ENCODE assay signal across 15 cellular contexts in the genomic region with DNA sequence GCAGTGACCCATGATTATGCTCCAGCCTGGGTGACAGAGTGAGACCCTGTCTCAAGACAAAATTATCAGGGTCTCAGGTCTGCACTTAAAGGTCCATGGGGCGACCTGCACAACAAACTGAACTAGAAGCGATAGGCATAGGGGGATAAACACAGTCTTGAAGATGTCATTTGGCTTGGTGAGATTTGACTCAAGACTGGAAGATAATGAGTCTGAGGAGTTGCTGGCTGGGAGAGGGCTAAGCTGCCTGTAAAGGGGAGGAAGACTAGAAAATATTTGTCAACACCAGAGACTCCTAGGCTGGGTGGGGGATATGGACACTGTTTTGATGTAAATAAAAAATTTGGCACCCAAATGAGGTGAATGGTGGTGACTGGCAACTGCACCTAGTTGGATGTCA. TPM values are rescaled to one million over a fixed set of nuclear protein-coding genes. Genes with fewer than 3 reads are reported as not detected.
DNase-seq lines count a peak whose midpoint lies in the region; ATAC-seq and TF ChIP-seq lines count a peak whose summit lies in the region.
"Had no signal": no experiment of that assay in that cellular context is flagged by ENCODE, and none has a peak within 500 bp of the region (broad histone marks: within the 10 kb centered on the region; RNA-seq: fewer than 3 reads in every experiment).

No MANE protein-coding gene starts in this region.

- H3K9me3 ChIP-seq in DOHH2 (ENCODE audit: control insufficient read depth, insufficient read depth, low read length) (no peaks in the 10 kb centered on the region), psoas muscle (no peaks in the 10 kb centered on the region), esophagus squamous epithelium (no peaks in the 10 kb centered on the region)

- ATAC-seq in psoas muscle (no peak), GM19324 (IDR thresholded peaks at IDR 0.05; ENCODE audit: low FRiP score, unreplicated experiment) (no peak)
- ATAC-seq: HCT116 had no signal

- H3K4me3 ChIP-seq in DOHH2 (ENCODE audit: low read length) (peak overlapping the region; percentile 49), psoas muscle (no peak overlapping the region), esophagus squamous epithelium (no peak overlapping the region)
- H3K4me3 ChIP-seq: skin epidermis had no signal

- no peaks in the 10 kb centered on the region for H3K27me3 ChIP-seq in DOHH2 (ENCODE audit: control insufficient read depth, low read length)
- no peaks in the 10 kb centered on the region for H3K27me3 ChIP-seq in psoas muscle (ENCODE audit: insufficient read depth in 3 of 3, low read length in 2 of 3)
- no peaks in the 10 kb centered on the region for H3K27me3 ChIP-seq in esophagus squamous epithelium

- intact Hi-C loops in psoas muscle (cut with DNase I) (no loop called here), esophagus squamous epithelium (cut with DNase I) (no loop called here)

- H3K4me1 ChIP-seq in DOHH2 (ENCODE audit: control insufficient read depth, low read length), result peaks cover 44% of the 10 kb centered on the region
- peaks cover 30% of the 10 kb centered on the region for H3K4me1 ChIP-seq in psoas muscle
- peaks cover 4 to 38% (median 10%) of the 10 kb centered on the region in 3 donors for H3K4me1 ChIP-seq in esophagus squamous epithelium

- peaks cover 27% of the 10 kb centered on the region for H4K20me1 ChIP-seq in DOHH2 (ENCODE audit: control insufficient read depth, insufficient read depth, low read depth, low read length)

- H3K27ac ChIP-seq in DOHH2 (ENCODE audit: low read depth, low read length), result peak overlapping the region; percentile 40
- peak overlapping the region; percentile 65 for H3K27ac ChIP-seq in psoas muscle
- no peak overlapping the region for H3K27ac ChIP-seq in esophagus squamous epithelium

- WGBS in psoas muscle, 3 donors, result 88 to 98% (median 93%) methylated on average over 2 of the region's 2 CpGs
- WGBS in esophagus squamous epithelium, 2 donors, result 89 to 95% methylated on average over 2 of the region's 2 CpGs

- H3K4me2 ChIP-seq in DOHH2 (ENCODE audit: low read length), result peak overlapping the region; percentile 59

- no peak overlapping the region for H3K4me3 Mint-ChIP-seq in activated T-cell treated with anti-CD3 and anti-CD28 coated beads, Interleukin-2, amount 50 U/mL, for 24 hours
- peak overlapping the region in 2 of 5 experiments; percentile 8 to 56 for H3K4me3 Mint-ChIP-seq in brain

- H3F3A ChIP-seq in DOHH2 (ENCODE audit: control insufficient read depth, insufficient read depth), result peaks cover 4% of the 10 kb centered on the region; the same call in 1 of the 2 replicates

- H3K27ac Mint-ChIP-seq in activated T-cell treated with anti-CD3 and anti-CD28 coated beads, Interleukin-2, amount 50 U/mL, for 24 hours, result peak overlapping the region; percentile 57
- peak overlapping the region in 3 of 5 experiments; percentile 0 to 14 (median 11) for H3K27ac Mint-ChIP-seq in brain

- TF ChIP-seq CTCF in DOHH2 (IDR thresholded peaks at IDR 0.05; ENCODE audit: low read depth, low read length, poor library complexity, severe bottlenecking) (no peak), brain (conservative IDR thresholded peaks at IDR 0.05) (no peak), psoas muscle (IDR thresholded peaks at IDR 0.05) (no peak), esophagus squamous epithelium (IDR thresholded peaks at IDR 0.05) (no peak)

- no peak for TF ChIP-seq POLR2A in esophagus squamous epithelium (IDR thresholded peaks at IDR 0.05)

- H3K9me2 ChIP-seq in DOHH2 (replicated peaks; ENCODE audit: control insufficient read depth, low read length), result no peaks in the 10 kb centered on the region

- no peaks in the 10 kb centered on the region for H3K9me3 Mint-ChIP-seq in activated T-cell treated with anti-CD3 and anti-CD28 coated beads, Interleukin-2, amount 50 U/mL, for 24 hours
- no peaks in the 10 kb centered on the region for H3K9me3 Mint-ChIP-seq in brain

- DNase-seq in activated T-cell treated with anti-CD3 and anti-CD28 coated beads, Interleukin-2, amount 50 U/mL, for 24 hours, result peak; percentile 15
- no peak for DNase-seq in activated T-cell treated with anti-CD3 and anti-CD28 coated beads, Interleukin-2, amount 50 U/mL, for 1 hour
- DNase-seq in psoas muscle (no peak), esophagus squamous epithelium (lab: John Stamatoyannopoulos, UW) (no peak), DMS153 (lab: John Stamatoyannopoulos, UW) (no peak)
- DNase-seq: activated CD4-positive, CD25-positive, alpha-beta regulatory T cell treated with anti-CD3 and anti-CD28 coated beads, Interleukin-2, amount 50 U/mL, for 72 hours; kidney; mesendoderm; NCI-H748 treated with DMSO at 0.1 percent for 48 hours had no signal

- H3K4me1 Mint-ChIP-seq in activated T-cell treated with anti-CD3 and anti-CD28 coated beads, Interleukin-2, amount 50 U/mL, for 24 hours (ENCODE audit: low read depth), result peaks cover 58% of the 10 kb centered on the region
- H3K4me1 Mint-ChIP-seq in brain, result peaks cover 20% of the 10 kb centered on the region

- H3K27me3 Mint-ChIP-seq in activated T-cell treated with anti-CD3 and anti-CD28 coated beads, Interleukin-2, amount 50 U/mL, for 24 hours, result no peaks in the 10 kb centered on the region
- H3K27me3 Mint-ChIP-seq in brain, result no peaks in the 10 kb centered on the region

- H3K36me3 ChIP-seq in DOHH2 (ENCODE audit: control insufficient read depth, low read length), result peaks cover 93% of the 10 kb centered on the region
- peaks cover 2 to 48% of the 10 kb centered on the region in 2 donors for H3K36me3 ChIP-seq in psoas muscle (ENCODE audit: insufficient read depth in 1 of 2, low read depth in 1 of 2)
- peaks cover under 1 to 95% (median 40%) of the 10 kb centered on the region in 3 donors for H3K36me3 ChIP-seq in esophagus squamous epithelium

- H3K79me2 ChIP-seq in DOHH2 (ENCODE audit: control insufficient read depth, low read length), result peaks cover 100% of the 10 kb centered on the region

- H3K36me3 Mint-ChIP-seq in activated T-cell treated with anti-CD3 and anti-CD28 coated beads, Interleukin-2, amount 50 U/mL, for 24 hours (ENCODE audit: low read depth), result peaks cover 94% of the 10 kb centered on the region
- peaks cover 48% of the 10 kb centered on the region for H3K36me3 Mint-ChIP-seq in brain

RNA-seq across cellular contexts. Expression of gene GHRL, which starts 19.8 kb away (rescaled TPM):
- 1.9 TPM for polyA plus RNA-seq in brain (ENCODE audit: insufficient read depth, low read depth, low replicate concordance)
- under 1 TPM in 1 of 4 donors, not detected in 3; 0.88 TPM for total RNA-seq in psoas muscle
- under 1 TPM in 2 of 3 donors, not detected in 1; 0.16 to 0.18 TPM for polyA plus RNA-seq in psoas muscle
- 1 to 10 TPM in 1 of 4 donors, under 1 TPM in 1, not detected in 2; 0.38 to 1.5 TPM for total RNA-seq in esophagus squamous epithelium
- total RNA-seq: fibroblast of lung had no signal

RNA-seq across cellular contexts. Expression of gene TATDN2, which starts 24.7 kb away (rescaled TPM):
- polyA plus RNA-seq in brain (ENCODE audit: insufficient read depth, low read depth, low replicate concordance) (18.9 TPM), psoas muscle (10 to 100 TPM in 2 of 3 donors, 1 to 10 TPM in 1; 9.6 to 22.1 (median 16.0) TPM)
- total RNA-seq in psoas muscle (10 to 100 TPM; 16.3 to 22.7 (median 20.1) TPM), esophagus squamous epithelium (10 to 100 TPM; 12.6 to 20.6 (median 17.1) TPM)

RNA-seq across cellular contexts. Expression of gene SEC13, which starts 47.9 kb away (rescaled TPM):
- polyA plus RNA-seq in brain (ENCODE audit: insufficient read depth, low read depth, low replicate concordance) (107 TPM), psoas muscle (100 to 1,000 TPM; 118 to 200 (median 181) TPM)
- total RNA-seq in psoas muscle (10 to 100 TPM; 56.3 to 95.5 (median 83.0) TPM), esophagus squamous epithelium (100 to 1,000 TPM in 2 of 4 donors, 10 to 100 TPM in 2; 80.3 to 109 (median 94.7) TPM)

Comparison
In these comparisons a context has a peak if more than half of its experiments do, and no peak if none do; other contexts are left out.
1. H3K27ac ChIP-seq: peak in DOHH2 (single experiment) and psoas muscle (single experiment); none in esophagus squamous epithelium (0 of 4).